In the genomic region with DNA sequence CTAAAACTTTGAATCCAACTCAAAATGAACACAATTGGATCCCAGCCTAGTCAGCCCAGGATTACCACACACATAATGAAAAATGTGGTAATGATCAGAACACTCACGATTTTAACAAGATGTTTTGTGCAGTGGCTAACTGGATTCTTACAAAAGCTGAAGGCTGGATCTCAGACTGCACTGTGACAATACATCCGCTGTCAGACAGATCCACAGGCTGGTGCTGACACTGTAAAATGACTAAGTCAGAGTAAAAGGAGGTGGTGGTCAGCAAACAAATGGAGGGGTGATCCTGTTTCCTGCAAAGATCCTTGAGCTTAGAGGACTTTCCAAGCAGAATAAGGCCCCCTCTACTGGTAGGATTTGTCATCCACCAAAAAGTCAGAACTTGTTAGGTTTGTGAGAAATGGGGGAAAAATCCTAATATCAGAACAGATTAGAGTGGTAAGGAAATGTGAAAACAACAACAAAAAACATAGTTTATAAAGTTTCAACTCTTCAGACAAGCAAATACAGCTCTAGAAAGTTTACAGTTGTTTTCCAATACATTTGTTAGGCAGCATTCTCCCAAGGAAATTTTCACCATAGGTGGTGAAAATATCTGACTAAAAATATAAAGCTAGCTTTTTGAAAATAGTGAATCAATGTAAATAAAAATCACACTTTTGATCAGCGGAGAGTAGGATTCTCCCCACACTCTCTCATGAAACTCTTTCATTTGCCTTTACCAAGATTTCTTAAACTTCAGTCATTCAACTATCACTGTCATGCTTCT, we compare ENCODE assay signal across 1 cellular context.
A peak's percentile ranks its signal among the peaks of the same experiment; 100 is the strongest.
TF ChIP-seq lines count a peak whose summit lies in the region.

No MANE protein-coding gene starts in this region.

TF ChIP-seq in HepG2, 621 proteins besides CTCF, POLR2A, EP300 and RAD21 (continued from another document):
- no peak for TF ChIP-seq NR2F2 (IDR thresholded peaks at IDR 0.05; ENCODE audit: borderline replicate concordance, low read depth)
- no peak for TF ChIP-seq KMT2B (CRISPR knock-in tag; IDR thresholded peaks at IDR 0.05)
- TF ChIP-seq, protein P1, sequence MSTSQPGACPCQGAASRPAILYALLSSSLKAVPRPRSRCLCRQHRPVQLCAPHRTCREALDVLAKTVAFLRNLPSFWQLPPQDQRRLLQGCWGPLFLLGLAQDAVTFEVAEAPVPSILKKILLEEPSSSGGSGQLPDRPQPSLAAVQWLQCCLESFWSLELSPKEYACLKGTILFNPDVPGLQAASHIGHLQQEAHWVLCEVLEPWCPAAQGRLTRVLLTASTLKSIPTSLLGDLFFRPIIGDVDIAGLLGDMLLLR (CRISPR knock-in tag; IDR thresholded peaks at IDR 0.05) = no peak
- TF ChIP-seq FOSL2 (CRISPR knock-in tag; IDR thresholded peaks at IDR 0.05) = peak; percentile 57
- no peak for TF ChIP-seq ZMAT3 (CRISPR knock-in tag; conservative IDR thresholded peaks at IDR 0.05)
- no peak for TF ChIP-seq TBP (CRISPR knock-in tag; IDR thresholded peaks at IDR 0.05)
- no peak for TF ChIP-seq ZNF431 (CRISPR knock-in tag; IDR thresholded peaks at IDR 0.05; ENCODE audit: borderline replicate concordance, low read depth)
- TF ChIP-seq ZNF207 (IDR thresholded peaks at IDR 0.05; ENCODE audit: borderline replicate concordance) = no peak
- no peak for TF ChIP-seq AGO1 (IDR thresholded peaks at IDR 0.05; ENCODE audit: low read depth, low read length, poor library complexity, severe bottlenecking)
- TF ChIP-seq MAF1 (CRISPR knock-in tag; IDR thresholded peaks at IDR 0.05; ENCODE audit: borderline replicate concordance) = no peak
- TF ChIP-seq, protein P2, sequence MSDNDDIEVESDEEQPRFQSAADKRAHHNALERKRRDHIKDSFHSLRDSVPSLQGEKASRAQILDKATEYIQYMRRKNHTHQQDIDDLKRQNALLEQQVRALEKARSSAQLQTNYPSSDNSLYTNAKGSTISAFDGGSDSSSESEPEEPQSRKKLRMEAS (IDR thresholded peaks at IDR 0.05) = no peak
- TF ChIP-seq POLR2AphosphoS2 (IDR thresholded peaks at IDR 0.05; ENCODE audit: low read depth, low read length) = no peak
- TF ChIP-seq DBP (CRISPR knock-in tag; IDR thresholded peaks at IDR 0.05; ENCODE audit: not compliant biosample characterization) = no peak
- TF ChIP-seq CBX2 (IDR thresholded peaks at IDR 0.05; ENCODE audit: low read depth, low read length) = no peak
- TF ChIP-seq CBX2 (CRISPR knock-in tag; IDR thresholded peaks at IDR 0.05; ENCODE audit: low read depth) = no peak
- peak; percentile 51; the same call in 1 of the 2 replicates for TF ChIP-seq RCOR2 (CRISPR knock-in tag; IDR thresholded peaks at IDR 0.05)
- TF ChIP-seq MYNN (CRISPR knock-in tag; IDR thresholded peaks at IDR 0.05; ENCODE audit: low read depth) = no peak
- TF ChIP-seq ZNF562 (CRISPR knock-in tag; IDR thresholded peaks at IDR 0.05; ENCODE audit: borderline replicate concordance) = no peak
- no peak for TF ChIP-seq SRSF9 (IDR thresholded peaks at IDR 0.05; ENCODE audit: borderline replicate concordance, insufficient read depth, low read depth, low read length, poor library complexity, severe bottlenecking)
- TF ChIP-seq, protein P3, sequence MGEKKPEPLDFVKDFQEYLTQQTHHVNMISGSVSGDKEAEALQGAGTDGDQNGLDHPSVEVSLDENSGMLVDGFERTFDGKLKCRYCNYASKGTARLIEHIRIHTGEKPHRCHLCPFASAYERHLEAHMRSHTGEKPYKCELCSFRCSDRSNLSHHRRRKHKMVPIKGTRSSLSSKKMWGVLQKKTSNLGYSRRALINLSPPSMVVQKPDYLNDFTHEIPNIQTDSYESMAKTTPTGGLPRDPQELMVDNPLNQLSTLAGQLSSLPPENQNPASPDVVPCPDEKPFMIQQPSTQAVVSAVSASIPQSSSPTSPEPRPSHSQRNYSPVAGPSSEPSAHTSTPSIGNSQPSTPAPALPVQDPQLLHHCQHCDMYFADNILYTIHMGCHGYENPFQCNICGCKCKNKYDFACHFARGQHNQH (CRISPR knock-in tag; IDR thresholded peaks at IDR 0.05) = no peak
- no peak for TF ChIP-seq NR3C1 (CRISPR knock-in tag; IDR thresholded peaks at IDR 0.05)
